ENCODE assay signal across 8 cellular contexts in the genomic region with DNA sequence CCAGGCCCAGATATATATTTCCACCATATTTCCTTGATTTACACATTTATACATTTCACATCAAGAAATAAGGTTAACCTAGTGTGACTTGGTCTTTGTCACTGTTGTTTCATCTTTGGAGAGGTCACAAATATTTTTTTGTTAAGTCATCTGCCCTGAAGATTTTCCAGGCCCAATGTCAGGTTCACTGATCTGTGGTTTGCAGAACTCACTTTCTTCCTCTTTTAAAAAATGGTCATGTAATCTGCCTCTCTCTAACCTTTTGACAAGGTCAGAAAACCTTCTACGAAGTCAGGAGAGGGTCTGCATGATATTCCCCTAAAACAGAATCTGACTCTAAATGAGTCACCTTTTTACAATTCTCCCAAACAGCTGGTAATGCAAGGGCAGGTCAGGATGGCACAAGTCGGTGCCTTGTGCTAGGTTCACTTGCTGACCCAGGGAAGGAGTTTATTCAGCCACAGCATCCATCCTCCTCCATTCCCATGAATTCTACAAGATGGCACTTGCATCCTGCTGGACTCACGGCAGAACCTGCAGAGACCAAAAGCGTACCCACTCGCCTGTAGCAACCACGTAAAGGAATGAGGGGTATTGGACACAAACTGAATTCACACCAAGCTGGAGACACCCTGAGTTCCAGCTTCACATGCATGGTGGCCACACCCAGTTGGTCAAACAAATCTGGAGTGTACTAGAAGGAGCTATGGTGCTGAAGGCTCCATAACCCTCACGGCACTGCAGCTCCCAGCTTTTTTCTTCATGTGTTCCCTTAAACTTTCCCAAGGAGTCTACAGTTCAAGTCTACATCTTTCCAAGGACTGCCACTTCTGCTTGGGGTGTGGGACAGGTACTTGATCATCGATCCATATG. TPM values are rescaled to one million over a fixed set of nuclear protein-coding genes. Genes with fewer than 3 reads are reported as not detected.
DNase-seq lines count a peak whose midpoint lies in the region; TF ChIP-seq lines count a peak whose summit lies in the region.

No MANE protein-coding gene starts in this region.

- H3K4me3 ChIP-seq in fibroblast of the aortic adventitia (ENCODE audit: low read depth, low read length) (peak overlapping the region; percentile 5), spleen (peak overlapping the region in 2 of 8 donors; percentile 79 to 81), WERI-Rb-1 (ENCODE audit: low read depth, low read length) (no peak overlapping the region)

- no peaks in the 10 kb centered on the region for H3K36me3 Mint-ChIP-seq in T-helper 2 cell treated with Interferon-gamma antibody and Interleukin-4, amounts not matched to agents 5 μg/mL and 100 μg/mL, for 36 hours (ENCODE audit: low read depth)

- H3K9me3 Mint-ChIP-seq in T-helper 2 cell treated with Interferon-gamma antibody and Interleukin-4, amounts not matched to agents 5 μg/mL and 100 μg/mL, for 36 hours: no peaks in the 10 kb centered on the region

- H3K9me3 ChIP-seq in spleen: no peaks in the 10 kb centered on the region
- no peaks in the 10 kb centered on the region for H3K9me3 ChIP-seq in WERI-Rb-1 (ENCODE audit: severe bottlenecking)

- peaks cover 28% of the 10 kb centered on the region for H3K4me1 Mint-ChIP-seq in T-helper 2 cell treated with Interferon-gamma antibody and Interleukin-4, amounts not matched to agents 5 μg/mL and 100 μg/mL, for 36 hours (ENCODE audit: low read depth)

- no peak for TF ChIP-seq POLR2A in spleen (IDR thresholded peaks at IDR 0.05)

- H3K27ac ChIP-seq in spleen: peak overlapping the region in 7 of 8 donors; percentile 87 to 98 (median 90)
- H3K27ac ChIP-seq in WERI-Rb-1: no peak overlapping the region

- no peak for TF ChIP-seq CTCF in fibroblast of the aortic adventitia (IDR thresholded peaks at IDR 0.05; ENCODE audit: insufficient read depth, low read length)
- TF ChIP-seq CTCF in spleen (IDR thresholded peaks at IDR 0.05 in 8 of 11, conservative IDR thresholded peaks at IDR 0.05 in 3 of 11): no peak
- TF ChIP-seq CTCF in WERI-Rb-1 (IDR thresholded peaks at IDR 0.05; ENCODE audit: low read depth, low read length): no peak

- no peak overlapping the region for H3K27ac Mint-ChIP-seq in T-helper 2 cell treated with Interferon-gamma antibody and Interleukin-4, amounts not matched to agents 5 μg/mL and 100 μg/mL, for 36 hours

- H3K27me3 ChIP-seq in spleen (replicated peaks in 1 of 7) (no peaks in the 10 kb centered on the region), WERI-Rb-1 (ENCODE audit: insufficient read depth, low read depth, severe bottlenecking) (no peaks in the 10 kb centered on the region)

- intact Hi-C loops in spleen (cut with DNase I; ENCODE audit: low total_unique reads): no loop called here

- 74 to 82% (median 76%) methylated on average over 8 of the region's 8 CpGs for WGBS in spleen, 5 donors

- peaks cover 3% of the 10 kb centered on the region for H3K27me3 Mint-ChIP-seq in T-helper 2 cell treated with Interferon-gamma antibody and Interleukin-4, amounts not matched to agents 5 μg/mL and 100 μg/mL, for 36 hours (ENCODE audit: low read depth)

- no peaks in the 10 kb centered on the region for H3K36me3 ChIP-seq in spleen
- H3K36me3 ChIP-seq in WERI-Rb-1: no peaks in the 10 kb centered on the region

- peaks cover 21 to 60% (median 44%) of the 10 kb centered on the region in 6 donors for H3K4me1 ChIP-seq in spleen

- no peak for DNase-seq in T-helper 2 cell treated with Interferon-gamma antibody and Interleukin-4, amounts not matched to agents 5 μg/mL and 100 μg/mL, for 36 hours (ENCODE audit: low spot score)
- DNase-seq in T-helper 2 cell: no peak
- DNase-seq in SIG-M5 (lab: John Stamatoyannopoulos, UW): peak; percentile 24
- no peak for DNase-seq in fibroblast of the aortic adventitia (ENCODE audit: low read depth)
- no peak for DNase-seq in spleen
- DNase-seq in effector CD4-positive, alpha-beta T cell: no peak
- DNase-seq in cortex of kidney (lab: John Stamatoyannopoulos, UW): no peak
- DNase-seq in WERI-Rb-1: no peak

- peak overlapping the region; percentile 90 for H3K4me3 Mint-ChIP-seq in T-helper 2 cell treated with Interferon-gamma antibody and Interleukin-4, amounts not matched to agents 5 μg/mL and 100 μg/mL, for 36 hours

RNA-seq across cellular contexts. Expression of a gene that starts 1.6 kb away (rescaled TPM):
- total RNA-seq in fibroblast of the aortic adventitia (ENCODE audit: low replicate concordance) (21.5 and 28.3 TPM in 2 replicates), spleen (10 to 100 TPM; 21.4 to 30.0 (median 23.3) TPM)
- 1 to 10 TPM; 1.7 to 6.0 (median 2.0) TPM for polyA plus RNA-seq in spleen

RNA-seq across cellular contexts. Expression of a gene that starts 14.7 kb away (rescaled TPM):
- total RNA-seq in fibroblast of the aortic adventitia (ENCODE audit: low replicate concordance) (45.6 and 82.5 TPM in 2 replicates), spleen (10 to 100 TPM; 39.3 to 87.1 (median 52.3) TPM)
- 10 to 100 TPM; 10.3 to 21.5 (median 16.0) TPM for polyA plus RNA-seq in spleen
